Comparison of ENCODE assay signal across 16 cellular contexts in genomic region chr5:139749242-139749641, GRCh38. TPM values are rescaled to one million over a fixed set of nuclear protein-coding genes. Genes with fewer than 3 reads are reported as not detected.
DNase-seq lines count a peak whose midpoint lies in the region; ATAC-seq and TF ChIP-seq lines count a peak whose summit lies in the region.
"Had no signal": no experiment of that assay in that cellular context is flagged by ENCODE, and none has a peak within 500 bp of the region (broad histone marks: within the 10 kb centered on the region; RNA-seq: fewer than 3 reads in every experiment).

No MANE protein-coding gene starts in this region.

- no peak for ATAC-seq in CD8-positive, alpha-beta T cell
- ATAC-seq in GM19328 (IDR thresholded peaks at IDR 0.05; ENCODE audit: unreplicated experiment), result no peak
- no peak for ATAC-seq in GM21619 (IDR thresholded peaks at IDR 0.05; ENCODE audit: unreplicated experiment)
- no peak for ATAC-seq in GM18858 (IDR thresholded peaks at IDR 0.05; ENCODE audit: unreplicated experiment)

- no peaks in the 10 kb centered on the region for H3K36me3 Mint-ChIP-seq in CD8-positive, alpha-beta T cell
- peaks cover 2% of the 10 kb centered on the region for H3K36me3 Mint-ChIP-seq in activated T-helper 1 cell treated with anti-CD3 and anti-CD28 coated beads, Interleukin-12 subunit alpha, Interleukin-12 subunit beta, Interleukin-2, Interleukin-4 antibody, amounts not matched to agents 30 ng/mL and 10 ng/mL and 1 ng/mL, durations not matched to agents 14 hours and 24 hours and 36 hours (ENCODE audit: low read depth)
- H3K36me3 Mint-ChIP-seq in mesothelial cell of epicardium, result no peaks in the 10 kb centered on the region

- peaks cover 20% of the 10 kb centered on the region for H3K4me1 ChIP-seq in CD8-positive, alpha-beta T cell (ENCODE audit: insufficient read depth, low read length)

- H3K27me3 ChIP-seq in CD8-positive, alpha-beta T cell (ENCODE audit: insufficient read depth, low read length), result no peaks in the 10 kb centered on the region

- H3K9me3 ChIP-seq in CD8-positive, alpha-beta T cell (ENCODE audit: low read length), result no peaks in the 10 kb centered on the region
- H3K9me3 ChIP-seq: HAP-1, suprapubic skin had no signal

- peaks cover 19% of the 10 kb centered on the region for H3K4me1 Mint-ChIP-seq in CD8-positive, alpha-beta T cell (ENCODE audit: low read depth)
- H3K4me1 Mint-ChIP-seq in activated T-helper 1 cell treated with anti-CD3 and anti-CD28 coated beads, Interleukin-12 subunit alpha, Interleukin-12 subunit beta, Interleukin-2, Interleukin-4 antibody, amounts not matched to agents 30 ng/mL and 10 ng/mL and 1 ng/mL, durations not matched to agents 14 hours and 24 hours and 36 hours (ENCODE audit: low read depth), result peaks cover 40% of the 10 kb centered on the region
- peaks cover 53% of the 10 kb centered on the region for H3K4me1 Mint-ChIP-seq in mesothelial cell of epicardium

- no peak overlapping the region for H3K27ac Mint-ChIP-seq in CD8-positive, alpha-beta T cell
- H3K27ac Mint-ChIP-seq in activated T-helper 1 cell treated with anti-CD3 and anti-CD28 coated beads, Interleukin-12 subunit alpha, Interleukin-12 subunit beta, Interleukin-2, Interleukin-4 antibody, amounts not matched to agents 30 ng/mL and 10 ng/mL and 1 ng/mL, durations not matched to agents 14 hours and 24 hours and 36 hours, result no peak overlapping the region
- no peak overlapping the region for H3K27ac Mint-ChIP-seq in mesothelial cell of epicardium

- POLR2A ChIA-PET in CD8-positive, alpha-beta T cell (lab: Charles Lee), result no interaction called here

- peaks cover 11% of the 10 kb centered on the region for H3K27me3 Mint-ChIP-seq in CD8-positive, alpha-beta T cell (ENCODE audit: low read depth)
- H3K27me3 Mint-ChIP-seq in activated T-helper 1 cell treated with anti-CD3 and anti-CD28 coated beads, Interleukin-12 subunit alpha, Interleukin-12 subunit beta, Interleukin-2, Interleukin-4 antibody, amounts not matched to agents 30 ng/mL and 10 ng/mL and 1 ng/mL, durations not matched to agents 14 hours and 24 hours and 36 hours (ENCODE audit: insufficient read depth), result peaks cover 59% of the 10 kb centered on the region
- H3K27me3 Mint-ChIP-seq in mesothelial cell of epicardium (ENCODE audit: low read depth), result peaks cover 40% of the 10 kb centered on the region

- no peak overlapping the region for H3K4me3 ChIP-seq in CD8-positive, alpha-beta T cell (ENCODE audit: low read depth, low read length)
- H3K4me3 ChIP-seq: HAP-1, suprapubic skin had no signal

- H3K9me3 Mint-ChIP-seq in CD8-positive, alpha-beta T cell, result no peaks in the 10 kb centered on the region
- H3K9me3 Mint-ChIP-seq in activated T-helper 1 cell treated with anti-CD3 and anti-CD28 coated beads, Interleukin-12 subunit alpha, Interleukin-12 subunit beta, Interleukin-2, Interleukin-4 antibody, amounts not matched to agents 30 ng/mL and 10 ng/mL and 1 ng/mL, durations not matched to agents 14 hours and 24 hours and 36 hours, result no peaks in the 10 kb centered on the region
- H3K9me3 Mint-ChIP-seq in mesothelial cell of epicardium, result no peaks in the 10 kb centered on the region

- intact Hi-C loops in CD8-positive, alpha-beta T cell (cut with DNase I, micrococcal nuclease), result loop anchor here (5.0 kb wide), 1 partner anchor 112 kb away; no protein-coding TSS in a partner anchor
- intact Hi-C loops in activated T-helper 1 cell treated with anti-CD3 and anti-CD28 coated beads, Interleukin-12 subunit alpha, Interleukin-12 subunit beta, Interleukin-2, Interleukin-4 antibody, amounts not matched to agents 30 ng/mL and 10 ng/mL and 1 ng/mL, durations not matched to agents 14 hours and 24 hours and 36 hours (cut with micrococcal nuclease), result loop anchor here (10.0 kb wide), 1 partner anchor 334 kb away; no protein-coding TSS in a partner anchor

- H3K4me3 Mint-ChIP-seq in CD8-positive, alpha-beta T cell, result peak overlapping the region; percentile 95
- peak overlapping the region; percentile 40 for H3K4me3 Mint-ChIP-seq in activated T-helper 1 cell treated with anti-CD3 and anti-CD28 coated beads, Interleukin-12 subunit alpha, Interleukin-12 subunit beta, Interleukin-2, Interleukin-4 antibody, amounts not matched to agents 30 ng/mL and 10 ng/mL and 1 ng/mL, durations not matched to agents 14 hours and 24 hours and 36 hours
- peak overlapping the region; percentile 61 for H3K4me3 Mint-ChIP-seq in mesothelial cell of epicardium

- no peak for TF ChIP-seq CTCF in CD8-positive, alpha-beta T cell (IDR thresholded peaks at IDR 0.05)
- TF ChIP-seq CTCF in mesothelial cell of epicardium (IDR thresholded peaks at IDR 0.05; ENCODE audit: unreplicated experiment), result no peak

- H3K36me3 ChIP-seq in CD8-positive, alpha-beta T cell (ENCODE audit: insufficient read depth, low read length), result no peaks in the 10 kb centered on the region
- H3K36me3 ChIP-seq: HAP-1, suprapubic skin had no signal

- CTCF ChIA-PET in CD8-positive, alpha-beta T cell (lab: Charles Lee), result interaction anchor here (0.7 to 8.1 kb wide), 6 partner anchors 9 to 174 kb away, joined by 3 to 37 read pairs (median 4); no protein-coding TSS in a partner anchor

- DNase-seq in DMS 273 (lab: John Stamatoyannopoulos, UW; ENCODE audit: unreplicated experiment) (peak; percentile 57), DMS 273 treated with DMSO at 0.1 percent for 48 hours (lab: John Stamatoyannopoulos, UW) (no peak), mesothelial cell of epicardium (ENCODE audit: low spot score in 2 of 2, unreplicated experiment in 2 of 2) (no peak)
- no peak for DNase-seq in CD8-positive, alpha-beta T cell
- DNase-seq in activated T-helper 1 cell treated with anti-CD3 and anti-CD28 coated beads, Interleukin-12 subunit alpha, Interleukin-12 subunit beta, Interleukin-2, Interleukin-4 antibody, amounts not matched to agents 30 ng/mL and 10 ng/mL and 1 ng/mL, durations not matched to agents 14 hours and 24 hours and 36 hours (ENCODE audit: low spot score), result no peak
- DNase-seq: NCI-H187; OCI-M1; stimulated activated CD4-positive, alpha-beta T cell treated with anti-CD3 and anti-CD28 coated beads, Interleukin-4, amount 100 ng/mL, for 4 hours; T1000 had no signal

- no peak overlapping the region for H3K27ac ChIP-seq in CD8-positive, alpha-beta T cell (ENCODE audit: low read depth, low read length)
- H3K27ac ChIP-seq: 22Rv1, suprapubic skin had no signal

RNA-seq across cellular contexts. Expression of gene PSD2, which starts 46.4 kb away (rescaled TPM):
- under 1 TPM; 0.17 to 0.30 TPM for total RNA-seq in CD8-positive, alpha-beta T cell
- total RNA-seq in activated T-helper 1 cell treated with anti-CD3 and anti-CD28 coated beads, Interleukin-12 subunit alpha, Interleukin-12 subunit beta, Interleukin-2, Interleukin-4 antibody, amounts not matched to agents 30 ng/mL and 10 ng/mL and 1 ng/mL, durations not matched to agents 14 hours and 24 hours and 36 hours, result not detected in 2 replicates
- 0.78 to 0.95 TPM (median 0.86 TPM) in 3 replicates for total RNA-seq in mesothelial cell of epicardium
- total RNA-seq: endothelial cell of umbilical vein had no signal

Comparison
In these comparisons a context has a peak if more than half of its experiments do, and no peak if none do; other contexts are left out.
1. H3K4me3 Mint-ChIP-seq: peak in every context shown above with its lines; median percentile 95 in CD8-positive, alpha-beta T cell; 61 in mesothelial cell of epicardium; 40 in activated T-helper 1 cell treated with anti-CD3 and anti-CD28 coated beads, Interleukin-12 subunit alpha, Interleukin-12 subunit beta, Interleukin-2, Interleukin-4 antibody, amounts not matched to agents 30 ng/mL and 10 ng/mL and 1 ng/mL, durations not matched to agents 14 hours and 24 hours and 36 hours.